In the genomic region with DNA sequence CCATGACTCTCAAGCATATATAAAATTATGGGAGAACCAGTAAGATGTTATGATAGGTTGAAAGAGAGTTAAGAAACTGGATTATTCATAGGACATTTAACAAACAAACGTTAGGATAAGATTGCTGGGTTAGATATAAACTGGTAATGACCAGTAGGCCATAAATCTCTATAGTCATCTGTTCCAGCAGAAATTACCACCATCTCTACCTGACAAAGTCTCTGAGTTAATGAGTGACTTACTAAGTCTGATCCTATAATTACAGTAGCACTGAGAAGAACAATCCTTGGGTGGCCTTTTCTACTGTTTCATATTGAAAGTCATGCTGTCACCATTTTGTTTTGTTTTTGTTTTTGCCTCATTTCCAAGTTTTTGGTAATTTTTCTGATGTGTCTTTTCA, we compare ENCODE assay signal across 16 cellular contexts.
"Had no signal": no experiment of that assay in that cellular context is flagged by ENCODE, and none has a peak within 500 bp of the region (broad histone marks: within the 10 kb centered on the region; RNA-seq: fewer than 3 reads in every experiment).

No MANE protein-coding gene starts in this region.

- DNase-seq: dermis blood vessel endothelial cell; heart left ventricle; hypothalamus; mesendoderm; naive thymus-derived CD4-positive, alpha-beta T cell; posterior cingulate gyrus; right cardiac atrium; stimulated activated CD4-positive, alpha-beta T cell treated with anti-CD3 and anti-CD28 coated beads, Interleukin-4, amount 100 ng/mL, for 1 hour; stimulated activated CD8-positive, alpha-beta memory T cell treated with anti-CD3 and anti-CD28 coated beads, Interleukin-4, amount 100 ng/mL, for 48 hours; stimulated activated naive CD8-positive, alpha-beta T cell treated with anti-CD3 and anti-CD28 coated beads, Interleukin-15, Interleukin-2, amounts not matched to agents 100 U/mL and 50 U/mL, for 24 hours; thyroid gland; uterus had no signal

- H3K27me3 ChIP-seq: heart left ventricle, neutrophil, suprapubic skin, thyroid gland, uterus had no signal

- H3K4me3 ChIP-seq: heart left ventricle, suprapubic skin, thyroid gland, uterus had no signal

- H3K9me3 ChIP-seq: thyroid gland had no signal

- H3K36me3 ChIP-seq: heart left ventricle, neutrophil, suprapubic skin, thyroid gland, uterus had no signal

- H3K27ac ChIP-seq: heart left ventricle, neutrophil, suprapubic skin, thyroid gland, uterus had no signal

- FAIRE-seq: frontal cortex, islet of Langerhans had no signal

- H3K4me1 ChIP-seq: heart left ventricle, suprapubic skin, thyroid gland, uterus had no signal
